Comparison of ENCODE assay signal across 16 cellular contexts in the genomic region with DNA sequence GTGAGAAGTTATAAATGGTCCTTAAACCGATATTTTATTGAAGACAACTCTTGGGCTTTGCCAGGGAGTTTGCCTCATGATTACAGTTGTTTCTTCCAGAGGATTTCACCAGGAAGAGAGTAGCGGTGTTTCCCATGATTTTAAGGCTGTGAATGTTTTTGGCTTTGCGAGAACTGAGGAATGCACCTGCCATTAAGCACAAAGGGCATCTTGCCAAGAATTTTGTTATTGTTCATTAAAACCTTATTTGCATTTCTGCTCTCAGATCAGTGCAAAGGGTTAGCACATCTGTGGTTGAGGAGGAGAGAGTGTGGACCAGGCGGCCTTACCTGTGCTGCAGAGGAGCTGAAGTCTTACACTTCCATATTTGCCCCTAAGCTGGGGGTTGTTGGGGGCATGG.
"Had no signal": no experiment of that assay in that cellular context is flagged by ENCODE, and none has a peak within 500 bp of the region (broad histone marks: within the 10 kb centered on the region; RNA-seq: fewer than 3 reads in every experiment).

No MANE protein-coding gene starts in this region.

- H3K27me3 ChIP-seq: sigmoid colon, transverse colon had no signal

- DNase-seq: activated B cell treated with CpG ODN at 0.5 μM for 24 hours; activated CD4-positive, alpha-beta T cell treated with anti-CD3 and anti-CD28 coated beads, Interleukin-2, amount 10 ng/mL, durations not matched to agents 24 days and 14 days; activated naive CD4-positive, alpha-beta T cell treated with anti-CD3 and anti-CD28 coated beads, Interleukin-2, amount 10 ng/mL, durations not matched to agents 7 days and 5 days; central memory CD4-positive, alpha-beta T cell; effector CD8-positive, alpha-beta T cell; foreskin melanocyte; heart left ventricle; mammary epithelial cell; sigmoid colon; stimulated activated CD4-positive, alpha-beta T cell treated with anti-CD3 and anti-CD28 coated beads, Interleukin-2, amount 100 ng/mL, for 24 hours; stimulated activated naive B cell treated with anti-CD40 and anti-IgM and Interleukin-4, amounts not matched to agents 10 μg/mL and 1 μg/mL and 100 μg/mL, for 72 hours; substantia nigra; transverse colon had no signal

- H3K4me3 Mint-ChIP-seq: activated B cell treated with CpG ODN at 0.5 μM for 24 hours; activated CD4-positive, alpha-beta T cell treated with anti-CD3 and anti-CD28 coated beads, Interleukin-2, amount 10 ng/mL, durations not matched to agents 24 days and 14 days; activated naive CD4-positive, alpha-beta T cell treated with anti-CD3 and anti-CD28 coated beads, Interleukin-2, amount 10 ng/mL, durations not matched to agents 7 days and 5 days; natural killer cell treated with Interleukin-12 subunit alpha and Interleukin-12 subunit beta and Interleukin-15 and Interleukin-18, amount 100 ng/mL, for 72 hours; stimulated activated naive B cell treated with anti-CD40 and anti-IgM and Interleukin-4, amounts not matched to agents 10 μg/mL and 1 μg/mL and 100 μg/mL, for 72 hours had no signal

- H3K4me1 Mint-ChIP-seq: activated B cell treated with CpG ODN at 0.5 μM for 24 hours; stimulated activated naive B cell treated with anti-CD40 and anti-IgM and Interleukin-4, amounts not matched to agents 10 μg/mL and 1 μg/mL and 100 μg/mL, for 72 hours had no signal

- H3K9me3 Mint-ChIP-seq: activated B cell treated with CpG ODN at 0.5 μM for 24 hours; activated CD4-positive, alpha-beta T cell treated with anti-CD3 and anti-CD28 coated beads, Interleukin-2, amount 10 ng/mL, durations not matched to agents 24 days and 14 days; activated naive CD4-positive, alpha-beta T cell treated with anti-CD3 and anti-CD28 coated beads, Interleukin-2, amount 10 ng/mL, durations not matched to agents 7 days and 5 days; natural killer cell treated with Interleukin-12 subunit alpha and Interleukin-12 subunit beta and Interleukin-15 and Interleukin-18, amount 100 ng/mL, for 72 hours; stimulated activated naive B cell treated with anti-CD40 and anti-IgM and Interleukin-4, amounts not matched to agents 10 μg/mL and 1 μg/mL and 100 μg/mL, for 72 hours had no signal

- H3K27ac ChIP-seq: coronary artery, heart left ventricle, sigmoid colon, transverse colon had no signal

- H3K36me3 Mint-ChIP-seq: activated naive CD4-positive, alpha-beta T cell treated with anti-CD3 and anti-CD28 coated beads, Interleukin-2, amount 10 ng/mL, durations not matched to agents 7 days and 5 days; natural killer cell treated with Interleukin-12 subunit alpha and Interleukin-12 subunit beta and Interleukin-15 and Interleukin-18, amount 100 ng/mL, for 72 hours; stimulated activated naive B cell treated with anti-CD40 and anti-IgM and Interleukin-4, amounts not matched to agents 10 μg/mL and 1 μg/mL and 100 μg/mL, for 72 hours had no signal

- ATAC-seq: heart left ventricle; left lobe of liver; natural killer cell treated with Interleukin-12 subunit alpha and Interleukin-12 subunit beta and Interleukin-15 and Interleukin-18, amount 100 ng/mL, for 72 hours; stimulated activated naive B cell treated with anti-CD40 and anti-IgM and Interleukin-4, amounts not matched to agents 10 μg/mL and 1 μg/mL and 100 μg/mL, for 72 hours had no signal

- H3K4me3 ChIP-seq: coronary artery, heart left ventricle, sigmoid colon, transverse colon had no signal

- H3K27ac Mint-ChIP-seq: activated B cell treated with CpG ODN at 0.5 μM for 24 hours; activated CD4-positive, alpha-beta T cell treated with anti-CD3 and anti-CD28 coated beads, Interleukin-2, amount 10 ng/mL, durations not matched to agents 24 days and 14 days; activated naive CD4-positive, alpha-beta T cell treated with anti-CD3 and anti-CD28 coated beads, Interleukin-2, amount 10 ng/mL, durations not matched to agents 7 days and 5 days; natural killer cell treated with Interleukin-12 subunit alpha and Interleukin-12 subunit beta and Interleukin-15 and Interleukin-18, amount 100 ng/mL, for 72 hours; stimulated activated naive B cell treated with anti-CD40 and anti-IgM and Interleukin-4, amounts not matched to agents 10 μg/mL and 1 μg/mL and 100 μg/mL, for 72 hours had no signal

- H3K9me3 ChIP-seq: heart left ventricle, sigmoid colon, transverse colon had no signal

- H3K36me3 ChIP-seq: heart left ventricle, sigmoid colon, transverse colon had no signal

- H3K4me1 ChIP-seq: heart left ventricle, sigmoid colon, transverse colon had no signal
